25 cellular contexts compared by ENCODE assay signal in the genomic region with DNA sequence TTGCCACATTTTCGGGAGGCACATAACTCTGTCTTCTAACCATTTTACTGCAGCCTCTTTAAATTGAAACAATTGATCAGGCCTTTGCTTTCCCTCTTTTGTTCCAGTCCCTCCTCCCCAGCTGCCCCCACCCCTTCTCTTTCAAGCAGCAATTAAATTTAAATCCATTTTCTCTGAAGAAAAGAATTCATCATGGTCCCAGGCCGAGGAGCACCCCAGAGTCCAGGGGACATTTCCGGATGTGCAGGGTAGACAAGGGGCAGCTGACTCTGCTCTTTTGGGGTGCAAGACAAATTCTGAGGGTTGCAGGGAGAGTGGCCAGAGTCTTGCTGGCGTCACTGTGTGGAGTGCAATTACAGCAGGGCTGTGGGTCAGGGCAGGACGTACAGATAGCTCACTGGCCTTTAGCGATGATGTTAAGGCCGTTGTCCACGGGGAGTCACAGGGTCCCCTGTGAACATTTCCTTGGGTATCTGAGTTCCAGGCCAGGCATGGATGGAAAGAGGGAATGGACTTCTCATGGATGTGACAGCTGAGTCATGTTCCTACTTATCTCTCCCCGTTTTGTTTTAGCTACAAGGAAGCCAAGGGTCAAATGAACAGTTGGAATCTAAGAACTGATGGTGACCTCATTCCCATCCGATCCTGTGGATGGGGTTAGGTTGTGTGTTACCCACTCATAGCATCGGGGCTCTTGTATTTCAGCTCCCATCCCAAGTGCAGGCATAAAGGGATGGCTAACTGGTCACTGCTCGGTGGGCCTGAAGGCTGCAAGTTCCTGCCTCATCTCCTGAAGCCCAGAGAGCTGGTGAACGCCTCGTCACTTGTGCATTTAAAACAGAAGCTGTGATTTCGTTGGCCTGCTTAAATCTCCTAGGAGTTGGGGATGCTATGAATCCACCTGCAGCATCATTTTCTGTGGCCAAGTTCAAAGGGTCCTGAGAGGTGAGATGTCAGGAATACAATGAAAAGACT.
"Had no signal": no experiment of that assay in that cellular context is flagged by ENCODE, and none has a peak within 500 bp of the region (broad histone marks: within the 10 kb centered on the region; RNA-seq: fewer than 3 reads in every experiment).

No MANE protein-coding gene starts in this region.

- H3K4me1 Mint-ChIP-seq: activated CD4-positive, alpha-beta memory T cell treated with anti-CD3 and anti-CD28 coated beads, Interleukin-2, amount 10 ng/mL, durations not matched to agents 7 days and 5 days; activated CD4-positive, alpha-beta T cell treated with anti-CD3 and anti-CD28 coated beads for 36 hours; activated naive CD8-positive, alpha-beta T cell treated with anti-CD3 and anti-CD28 coated beads for 36 hours; activated T-helper 17 cell treated with anti-CD3 and anti-CD28 coated beads, Interleukin-2, amount 50 U/mL, for 72 hours had no signal

- H3K9me3 Mint-ChIP-seq: activated CD4-positive, alpha-beta memory T cell treated with anti-CD3 and anti-CD28 coated beads, Interleukin-2, amount 10 ng/mL, durations not matched to agents 7 days and 5 days had no signal

- H3K4me3 Mint-ChIP-seq: activated CD4-positive, alpha-beta memory T cell treated with anti-CD3 and anti-CD28 coated beads, Interleukin-2, amount 10 ng/mL, durations not matched to agents 7 days and 5 days; activated CD4-positive, alpha-beta T cell treated with anti-CD3 and anti-CD28 coated beads for 36 hours; activated naive CD4-positive, alpha-beta T cell treated with anti-CD3 and anti-CD28 coated beads for 36 hours; activated naive CD8-positive, alpha-beta T cell treated with anti-CD3 and anti-CD28 coated beads for 36 hours; activated T-helper 17 cell treated with anti-CD3 and anti-CD28 coated beads, Interleukin-2, amount 50 U/mL, for 72 hours had no signal

- H3K27ac Mint-ChIP-seq: activated CD4-positive, alpha-beta memory T cell treated with anti-CD3 and anti-CD28 coated beads, Interleukin-2, amount 10 ng/mL, durations not matched to agents 7 days and 5 days; activated CD4-positive, alpha-beta T cell treated with anti-CD3 and anti-CD28 coated beads for 36 hours; activated naive CD4-positive, alpha-beta T cell treated with anti-CD3 and anti-CD28 coated beads for 36 hours; activated naive CD8-positive, alpha-beta T cell treated with anti-CD3 and anti-CD28 coated beads for 36 hours; activated T-helper 17 cell treated with anti-CD3 and anti-CD28 coated beads, Interleukin-2, amount 50 U/mL, for 72 hours had no signal

- H3K4me3 ChIP-seq: K562, Peyer's patch, SJCRH30 had no signal

- H3K9me3 ChIP-seq: Peyer's patch, SJCRH30, SK-N-SH had no signal

- H3K36me3 Mint-ChIP-seq: activated naive CD8-positive, alpha-beta T cell treated with anti-CD3 and anti-CD28 coated beads for 36 hours had no signal

- H3K36me3 ChIP-seq: brain microvascular endothelial cell, Peyer's patch, SJCRH30, WERI-Rb-1 had no signal

- H3K4me1 ChIP-seq: Peyer's patch, SJCRH30 had no signal

- DNase-seq: activated CD4-positive, alpha-beta memory T cell treated with anti-CD3 and anti-CD28 coated beads, Interleukin-2, amount 10 ng/mL, durations not matched to agents 7 days and 5 days; activated CD4-positive, alpha-beta T cell treated with anti-CD3 and anti-CD28 coated beads for 36 hours; activated CD4-positive, alpha-beta T cell treated with anti-CD3 and anti-CD28 coated beads, Interleukin-2, amount 50 U/mL, for 1 hour; activated gamma-delta T cell; activated naive CD4-positive, alpha-beta T cell treated with anti-CD3 and anti-CD28 coated beads for 36 hours; activated naive CD8-positive, alpha-beta T cell treated with anti-CD3 and anti-CD28 coated beads for 36 hours; activated T-cell treated with anti-CD3 and anti-CD28 coated beads for 4 hours; activated T-cell treated with anti-CD3 and anti-CD28 coated beads, Interleukin-2, amount 50 U/mL, for 48 hours; brain microvascular endothelial cell; caudate nucleus; Karpas-422; NCI-H1048; NCI-H1417; NCI-H1930; NCI-H2227 treated with DMSO at 0.1 percent for 48 hours; NCI-H526 treated with DMSO at 0.1 percent for 48 hours; Right ventricle myocardium superior; SJCRH30; SK-N-SH; T-helper 1 cell; WERI-Rb-1 had no signal

- H3K27me3 ChIP-seq: brain microvascular endothelial cell, Peyer's patch, SJCRH30 had no signal

- H3K27ac ChIP-seq: brain microvascular endothelial cell, Peyer's patch, RWPE1, SJCRH30, WERI-Rb-1 had no signal
